ENCODE assay signal across 17 cellular contexts in the genomic region with DNA sequence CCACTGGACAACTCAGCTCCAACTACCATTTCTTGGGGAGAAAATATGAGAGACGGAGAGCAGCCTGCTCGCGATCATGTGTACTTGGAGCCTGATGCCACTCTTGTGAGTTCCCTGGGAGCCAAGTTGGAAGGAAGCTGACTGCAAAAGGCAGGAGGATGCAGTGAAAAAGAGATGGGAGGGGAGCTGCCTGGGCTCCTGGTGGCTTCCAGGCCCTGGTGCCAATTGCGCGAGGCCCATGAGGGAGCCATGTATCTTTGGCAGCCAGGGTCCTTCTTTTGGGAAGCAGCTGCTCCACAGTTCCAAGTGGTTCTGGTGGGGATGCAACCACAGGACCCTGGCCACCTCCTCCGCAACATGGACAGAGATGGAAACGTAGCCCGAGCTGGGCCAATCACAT. TPM values are rescaled to one million over a fixed set of nuclear protein-coding genes. Genes with fewer than 3 reads are reported as not detected.
A peak's percentile ranks its signal among the peaks of the same experiment; 100 is the strongest.
DNase-seq lines count a peak whose midpoint lies in the region; ATAC-seq, FAIRE-seq and TF ChIP-seq lines count a peak whose summit lies in the region.
"Had no signal": no experiment of that assay in that cellular context is flagged by ENCODE, and none has a peak within 500 bp of the region (broad histone marks: within the 10 kb centered on the region; RNA-seq: fewer than 3 reads in every experiment).

No MANE protein-coding gene starts in this region.

- TF ChIP-seq CTCF in HFFc6 (IDR thresholded peaks at IDR 0.05) (no peak), astrocyte (IDR thresholded peaks at IDR 0.05; ENCODE audit: insufficient read depth, low read depth, low read length) (no peak), left lung (IDR thresholded peaks at IDR 0.05) (no peak), stomach (IDR thresholded peaks at IDR 0.05) (no peak), coronary artery (IDR thresholded peaks at IDR 0.05) (no peak)
- TF ChIP-seq CTCF in CD4-positive, alpha-beta T cell (IDR thresholded peaks at IDR 0.05) = no peak

- intact Hi-C loops in left lung (cut with DNase I) (loop anchor here in 1 of 2 donors (5.0 kb wide), 2 partner anchors 317 to 527 kb away; partner anchors contain the start of gene CSTF3), stomach (cut with DNase I; ENCODE audit: low total_unique reads) (loop anchor here (10.0 kb wide), 2 partner anchors 145 to 325 kb away; no protein-coding TSS in a partner anchor)
- intact Hi-C loops in CD4-positive, alpha-beta T cell (cut with DNase I, micrococcal nuclease) = no loop called here

- H3K4me3 ChIP-seq in astrocyte (ENCODE audit: insufficient read depth, low read depth, low read length) (no peak overlapping the region), left lung (no peak overlapping the region), stomach (no peak overlapping the region), coronary artery (no peak overlapping the region)

- H3K9me3 Mint-ChIP-seq in HFFc6 = no peaks in the 10 kb centered on the region
- H3K9me3 Mint-ChIP-seq in astrocyte (ENCODE audit: unreplicated experiment) = no peaks in the 10 kb centered on the region
- no peaks in the 10 kb centered on the region for H3K9me3 Mint-ChIP-seq in CD4-positive, alpha-beta T cell
- H3K9me3 Mint-ChIP-seq: activated naive CD4-positive, alpha-beta T cell treated with anti-CD3 and anti-CD28 coated beads for 36 hours; memory B cell had no signal

- H3K27ac ChIP-seq in astrocyte (ENCODE audit: low read depth, low read length) (peak overlapping the region; percentile 100), left lung (peak overlapping the region; percentile 84 to 92), stomach (peak overlapping the region; percentile 37 to 94 (median 86)), coronary artery (peak overlapping the region in 1 of 2 donors; percentile 84)
- no peak overlapping the region for H3K27ac ChIP-seq in CD4-positive, alpha-beta T cell (ENCODE audit: low read depth, low read length)
- H3K27ac ChIP-seq: neutrophil, VCaP had no signal

- peaks cover 12% of the 10 kb centered on the region for H3K36me3 Mint-ChIP-seq in HFFc6 (ENCODE audit: low read depth)
- H3K36me3 Mint-ChIP-seq in astrocyte (ENCODE audit: low read depth, unreplicated experiment) = peaks cover 1% of the 10 kb centered on the region
- H3K36me3 Mint-ChIP-seq in CD4-positive, alpha-beta T cell (ENCODE audit: low read depth) = no peaks in the 10 kb centered on the region
- H3K36me3 Mint-ChIP-seq: memory B cell had no signal

- TF ChIP-seq EP300 in stomach (IDR thresholded peaks at IDR 0.05) = no peak

- no peak for TF ChIP-seq POLR2A in stomach (IDR thresholded peaks at IDR 0.05)

- POLR2A ChIA-PET in CD4-positive, alpha-beta T cell (lab: Charles Lee) = no interaction called here

- H3K27me3 ChIP-seq in astrocyte (ENCODE audit: insufficient read depth, low read length) = no peaks in the 10 kb centered on the region
- H3K27me3 ChIP-seq in left lung = no peaks in the 10 kb centered on the region
- H3K27me3 ChIP-seq in stomach = no peaks in the 10 kb centered on the region
- peaks cover 3% of the 10 kb centered on the region for H3K27me3 ChIP-seq in CD4-positive, alpha-beta T cell (ENCODE audit: control insufficient read depth, insufficient read depth, low read length)
- H3K27me3 ChIP-seq: BE2C, neutrophil had no signal

- H3K9me3 ChIP-seq in astrocyte (ENCODE audit: insufficient read depth, low read depth, low read length) (no peaks in the 10 kb centered on the region), left lung (peaks cover 0 to 5% of the 10 kb centered on the region in 2 donors), stomach (peaks cover 0 to 6% (median 4%) of the 10 kb centered on the region in 4 donors)
- H3K9me3 ChIP-seq in CD4-positive, alpha-beta T cell (ENCODE audit: control insufficient read depth, low read length) = no peaks in the 10 kb centered on the region
- H3K9me3 ChIP-seq: BE2C, neutrophil had no signal

- H3K36me3 ChIP-seq in astrocyte (ENCODE audit: insufficient read depth, low read length) = no peaks in the 10 kb centered on the region
- no peaks in the 10 kb centered on the region for H3K36me3 ChIP-seq in left lung
- no peaks in the 10 kb centered on the region for H3K36me3 ChIP-seq in stomach
- H3K36me3 ChIP-seq: BE2C, neutrophil had no signal

- FAIRE-seq in astrocyte (lab: Jason Lieb, UNC) = no peak

- H3K4me3 Mint-ChIP-seq in HFFc6 (peak overlapping the region; percentile 85; the same call in 1 of the 2 replicates), astrocyte (ENCODE audit: unreplicated experiment) (no peak overlapping the region)
- H3K4me3 Mint-ChIP-seq in CD4-positive, alpha-beta T cell = no peak overlapping the region
- H3K4me3 Mint-ChIP-seq: activated naive CD4-positive, alpha-beta T cell treated with anti-CD3 and anti-CD28 coated beads for 36 hours; memory B cell had no signal

- peaks cover 51% of the 10 kb centered on the region for H3K4me1 ChIP-seq in astrocyte (ENCODE audit: insufficient read depth, low read length)
- H3K4me1 ChIP-seq in left lung = peaks cover 16 to 52% of the 10 kb centered on the region in 2 donors
- peaks cover 37 to 57% (median 43%) of the 10 kb centered on the region in 4 donors for H3K4me1 ChIP-seq in stomach
- H3K4me1 ChIP-seq: BE2C had no signal

- H3K4me1 Mint-ChIP-seq in HFFc6 (ENCODE audit: low read depth) = peaks cover 97% of the 10 kb centered on the region
- peaks cover 45% of the 10 kb centered on the region for H3K4me1 Mint-ChIP-seq in astrocyte (ENCODE audit: low read depth, unreplicated experiment)
- H3K4me1 Mint-ChIP-seq in CD4-positive, alpha-beta T cell (ENCODE audit: low read depth) = no peaks in the 10 kb centered on the region
- H3K4me1 Mint-ChIP-seq: memory B cell had no signal

- peak overlapping the region; percentile 71 for H3K9ac ChIP-seq in astrocyte (ENCODE audit: low read length)

- no peaks in the 10 kb centered on the region for H3K79me2 ChIP-seq in astrocyte (ENCODE audit: insufficient read depth, low read length)

- no peaks in the 10 kb centered on the region for H4K20me1 ChIP-seq in astrocyte (ENCODE audit: insufficient read depth, low read length)

- H3K27ac Mint-ChIP-seq in HFFc6 (peak overlapping the region; percentile 98), astrocyte (ENCODE audit: unreplicated experiment) (peak overlapping the region; percentile 99)
- H3K27ac Mint-ChIP-seq in CD4-positive, alpha-beta T cell = no peak overlapping the region
- H3K27ac Mint-ChIP-seq: activated naive CD4-positive, alpha-beta T cell treated with anti-CD3 and anti-CD28 coated beads for 36 hours; memory B cell had no signal

- no peak overlapping the region for H2AFZ ChIP-seq in astrocyte (ENCODE audit: low read depth, low read length)

- WGBS in stomach, 5 donors = 87 to 97% (median 95%) methylated on average over 8 of the region's 8 CpGs

- H3K27me3 Mint-ChIP-seq in HFFc6 (ENCODE audit: insufficient read depth) = peaks cover 7% of the 10 kb centered on the region; the same call in 1 of the 2 replicates
- H3K27me3 Mint-ChIP-seq in astrocyte (ENCODE audit: low read depth, unreplicated experiment) = no peaks in the 10 kb centered on the region
- peaks cover 12% of the 10 kb centered on the region for H3K27me3 Mint-ChIP-seq in CD4-positive, alpha-beta T cell

- ATAC-seq in left lung = no peak
- no peak for ATAC-seq in CD4-positive, alpha-beta T cell (ENCODE audit: poor library complexity)

- CTCF ChIA-PET in CD4-positive, alpha-beta T cell (lab: Charles Lee) = no interaction called here

- DNase-seq in HFFc6 = no peak
- DNase-seq in astrocyte (ENCODE audit: low read depth) = no peak
- DNase-seq in left lung = peak in 1 of 2 donors; percentile 25
- DNase-seq in stomach = no peak
- no peak for DNase-seq in NCI-H226
- no peak for DNase-seq in hypothalamus (lab: John Stamatoyannopoulos, UW)
- no peak for DNase-seq in CD4-positive, alpha-beta T cell
- no peak for DNase-seq in coronary artery (ENCODE audit: low spot score)
- DNase-seq: activated naive CD4-positive, alpha-beta T cell treated with anti-CD3 and anti-CD28 coated beads for 36 hours; BE2C; central memory CD4-positive, alpha-beta T cell; DND-41; NCI-H2107 had no signal

- peak overlapping the region; percentile 41 for H3K4me2 ChIP-seq in astrocyte (ENCODE audit: low read length)

RNA-seq across cellular contexts. Expression of gene C11orf91, which starts 11.1 kb away (rescaled TPM):
- under 1 TPM in 4 of 6 experiments, not detected in 2; 0.59 to 0.65 (median 0.60) TPM for total RNA-seq in HFFc6 (2021; fragmentation: NEBNext Ultra II Directional; extraction: Animal tissue kit (Norgen Biotek cat#: 25700))
- total RNA-seq in astrocyte (not detected in 2 replicates), left lung (1 to 10 TPM in 1 of 2 donors, not detected in 1; 2.2 TPM), stomach (not detected)
- not detected for polyA plus RNA-seq in stomach
- under 1 TPM in 1 of 2 experiments, not detected in 1; 0.45 TPM for total RNA-seq in CD4-positive, alpha-beta T cell
- total RNA-seq: activated naive CD4-positive, alpha-beta T cell treated with anti-CD3 and anti-CD28 coated beads for 36 hours; M059J had no signal

RNA-seq across cellular contexts. Expression of gene CD59, which starts 46.7 kb away (rescaled TPM):
- 1,000 to 10,000 TPM; 1,095 to 1,408 (median 1,232) TPM for total RNA-seq in HFFc6 (2021; fragmentation: NEBNext Ultra II Directional; extraction: Animal tissue kit (Norgen Biotek cat#: 25700))
- total RNA-seq in astrocyte (587 and 662 TPM in 2 replicates), left lung (1,000 to 10,000 TPM in 1 of 2 donors, 100 to 1,000 TPM in 1; 928 to 1,244 TPM), stomach (100 to 1,000 TPM in 3 of 5 donors, 10 to 100 TPM in 1, 1 to 10 TPM in 1; 6.4 to 225 (median 111) TPM)
- 100 to 1,000 TPM in 2 of 3 donors, 10 to 100 TPM in 1; 89.1 to 200 (median 166) TPM for polyA plus RNA-seq in stomach
- total RNA-seq in CD4-positive, alpha-beta T cell = 10 to 100 TPM; 35.2 to 37.8 TPM
